In the genomic region with DNA sequence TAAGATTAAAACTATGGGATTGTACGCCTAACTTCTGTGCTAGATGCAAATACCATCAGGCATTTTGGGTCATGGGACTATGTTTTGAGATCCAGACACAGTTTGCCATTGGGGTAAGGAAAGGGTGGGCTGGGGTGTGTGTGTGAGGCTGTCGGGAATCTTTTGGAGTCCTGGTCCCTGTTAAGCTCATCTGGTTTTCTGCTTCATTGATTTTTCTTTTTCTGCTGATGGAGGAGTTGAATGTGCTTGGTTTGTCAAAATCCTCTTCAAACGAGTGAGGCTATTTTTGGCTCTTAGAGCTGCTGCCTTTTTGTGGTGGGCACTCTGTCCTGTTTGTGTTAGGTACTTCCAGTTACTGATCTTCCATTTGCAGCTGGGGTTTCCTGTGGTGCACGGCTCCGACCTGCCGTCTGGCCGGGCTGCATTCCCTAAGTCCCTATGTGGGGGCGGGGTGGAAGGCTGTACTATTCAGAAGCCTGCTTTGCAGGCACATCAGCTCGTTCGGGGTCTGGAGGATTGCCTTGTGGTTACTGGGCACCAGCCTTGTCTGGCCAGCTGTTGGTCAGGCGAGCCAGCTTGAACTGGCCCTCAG, we compare ENCODE assay signal across 8 cellular contexts. TPM values are rescaled to one million over a fixed set of nuclear protein-coding genes. Genes with fewer than 3 reads are reported as not detected.
DNase-seq lines count a peak whose midpoint lies in the region; ATAC-seq, FAIRE-seq and TF ChIP-seq lines count a peak whose summit lies in the region.

No MANE protein-coding gene starts in this region.

- no peak overlapping the region for H2BK5ac ChIP-seq in H9 (ENCODE audit: insufficient read length, low read length)

- no peak overlapping the region for H3K56ac ChIP-seq in H9 (ENCODE audit: insufficient read length, low read depth, low read length)

- H3K9me3 Mint-ChIP-seq in H9, result no peaks in the 10 kb centered on the region; a peak in 1 of 5 replicates

- H3K4me2 ChIP-seq in H9 (ENCODE audit: insufficient read depth, insufficient read length, low read length), result peak overlapping the region; percentile 90
- H3K4me2 ChIP-seq in endothelial cell of umbilical vein (ENCODE audit: insufficient read depth, low read length), result peak overlapping the region; percentile 68

- H4K8ac ChIP-seq in H9 (replicated peaks; ENCODE audit: insufficient read length, low read depth, low read length), result no peak overlapping the region

- peaks cover 62 to 77% of the 10 kb centered on the region in 2 experiments for H3K4me1 Mint-ChIP-seq in H9

- no peak for ATAC-seq in HG02852 (IDR thresholded peaks at IDR 0.05; ENCODE audit: unreplicated experiment)
- ATAC-seq in HG03354 (IDR thresholded peaks at IDR 0.05; ENCODE audit: poor library complexity, severe bottlenecking, unreplicated experiment), result no peak

- TF ChIP-seq POLR2A in endothelial cell of umbilical vein (IDR thresholded peaks at IDR 0.05; ENCODE audit: low read depth, low read length), result no peak
- TF ChIP-seq POLR2A in uterus (IDR thresholded peaks at IDR 0.05), result no peak

- no CpG with 5 or more reads among the region's 11 CpGs for WGBS in H9 (ENCODE audit: extremely low coverage, insufficient read length, low lambda C conversion rate)

- peak; percentile 79 for FAIRE-seq in endothelial cell of umbilical vein (lab: Jason Lieb, UNC)

- H3K27ac Mint-ChIP-seq in H9, result peak overlapping the region; percentile 80 to 97 (median 95)

- intact Hi-C loops in endothelial cell of umbilical vein (cut with micrococcal nuclease), result loop anchor here (1.0 kb wide), 1 partner anchor 33 kb away; no protein-coding TSS in a partner anchor
- intact Hi-C loops in uterus (cut with DNase I; ENCODE audit: low total_unique reads), result no loop called here

- H2BK120ac ChIP-seq in H9 (ENCODE audit: low read depth, low read length, poor library complexity, severe bottlenecking), result no peak overlapping the region

- H3K9me3 ChIP-seq in H9 (ENCODE audit: control insufficient read depth, low read depth, low read length) (no peaks in the 10 kb centered on the region), SJSA1 (replicated peaks) (no peaks in the 10 kb centered on the region; the same call in 1 of the 2 replicates), endothelial cell of umbilical vein (replicated peaks; ENCODE audit: control insufficient read depth, insufficient read depth, low read length) (no peaks in the 10 kb centered on the region), uterus (no peaks in the 10 kb centered on the region)

- H3K4me3 ChIP-seq in SJSA1 (peak overlapping the region; percentile 76), endothelial cell of umbilical vein (replicated peaks in 1 of 3; ENCODE audit: insufficient read depth in 1 of 3, low read depth in 1 of 3, low read length in 3 of 3) (peak overlapping the region; percentile 38 to 90 (median 89)), uterus (peak overlapping the region; percentile 52 to 73)

- BruUV-seq in endothelial cell of umbilical vein (replicated peaks; lab: Mats Ljungman, UMichigan), result no TSS peak

- CTCF ChIA-PET in endothelial cell of umbilical vein (lab: Charles Lee), result interaction anchor here (0.9 to 12.6 kb wide), 12 partner anchors 12 to 203 kb away, joined by 3 to 451 read pairs (median 5); no protein-coding TSS in a partner anchor

- H3K9me1 ChIP-seq in endothelial cell of umbilical vein (replicated peaks; ENCODE audit: control insufficient read depth, extremely low read depth, insufficient read depth, low read length), result no peaks in the 10 kb centered on the region

- dilution Hi-C loops in endothelial cell of umbilical vein (cut with MboI; ENCODE audit: extremely low pct_ligation_motif_present, low sequenced_read_pairs), result no loop called here

- peaks cover 8% of the 10 kb centered on the region for H3K79me1 ChIP-seq in H9 (ENCODE audit: insufficient read depth, low read depth, low read length, poor library complexity, severe bottlenecking)

- no peak overlapping the region for H3T11ph ChIP-seq in H9 (ENCODE audit: low read length)

- peaks cover 21% of the 10 kb centered on the region for H3K23me2 ChIP-seq in H9 (ENCODE audit: insufficient read length, low read depth, low read length, poor library complexity, severe bottlenecking)

- H2BK15ac ChIP-seq in H9 (ENCODE audit: low read depth, low read length), result no peak overlapping the region

- TF ChIP-seq CTCF in H9 (conservative IDR thresholded peaks at IDR 0.05), result no peak
- no peak for TF ChIP-seq CTCF in endothelial cell of umbilical vein (IDR thresholded peaks at IDR 0.05; ENCODE audit: extremely low read depth in 1 of 2, insufficient read depth in 1 of 2, low read depth in 1 of 2, low read length in 2 of 2)
- no peak for TF ChIP-seq CTCF in uterus (IDR thresholded peaks at IDR 0.05)

- H3K36me3 Mint-ChIP-seq in H9 (ENCODE audit: insufficient read depth in 1 of 3, low read depth in 3 of 3), result peaks cover 19 to 45% (median 33%) of the 10 kb centered on the region in 3 experiments

- H3K18ac ChIP-seq in H9 (ENCODE audit: insufficient read length, low read depth, low read length), result no peak overlapping the region

- POLR2A ChIA-PET in endothelial cell of umbilical vein (lab: Charles Lee), result interaction anchor here (0.6 to 1.5 kb wide), 2 partner anchors 11 to 35 kb away, joined by 3 to 4 read pairs; no protein-coding TSS in a partner anchor

- H2BK12ac ChIP-seq in H9 (ENCODE audit: insufficient read length, low read depth, low read length), result no peak overlapping the region

- peak overlapping the region; percentile 73 to 86 for H3K4me3 Mint-ChIP-seq in H9

- H4K5ac ChIP-seq in H9 (ENCODE audit: insufficient read length, low read depth, low read length), result no peak overlapping the region

- H2AK5ac ChIP-seq in H9 (ENCODE audit: insufficient read length, low read length), result no peak overlapping the region

- H3K4ac ChIP-seq in H9 (ENCODE audit: low read depth, low read length), result no peak overlapping the region

- H2AFZ ChIP-seq in H9 (ENCODE audit: low read length) (no peak overlapping the region), endothelial cell of umbilical vein (ENCODE audit: low read depth, low read length) (no peak overlapping the region)

- peaks cover 6% of the 10 kb centered on the region for H4K20me1 ChIP-seq in H9 (ENCODE audit: control insufficient read depth, insufficient read depth, insufficient read length)
- no peaks in the 10 kb centered on the region for H4K20me1 ChIP-seq in endothelial cell of umbilical vein (replicated peaks; ENCODE audit: control insufficient read depth, extremely low read depth, insufficient read depth, low read length)

- H3K27me3 ChIP-seq in H9 (ENCODE audit: insufficient read depth, low read length) (no peaks in the 10 kb centered on the region; the same call in 1 of the 2 replicates), SJSA1 (replicated peaks) (no peaks in the 10 kb centered on the region), endothelial cell of umbilical vein (ENCODE audit: control insufficient read depth in 2 of 2, insufficient read depth in 2 of 2, low read length in 2 of 2) (no peaks in the 10 kb centered on the region), uterus (no peaks in the 10 kb centered on the region)

- H3K27me3 Mint-ChIP-seq in H9 (ENCODE audit: low read depth), result peaks cover 12% of the 10 kb centered on the region

- no peak overlapping the region for H3K14ac ChIP-seq in H9 (ENCODE audit: insufficient read depth, low read length)

- DNase-seq in AG20443 (ENCODE audit: low spot score) (peak; percentile 61), H9 (peak; percentile 79), SJSA1 (ENCODE audit: low read depth in 1 of 2, low spot score in 2 of 2) (peak in 1 of 2 experiments; percentile 69), endothelial cell of umbilical vein (ENCODE audit: low read depth, low spot score) (peak; percentile 79), middle frontal gyrus (ENCODE audit: extremely low spot score, low spot score) (peak; percentile 52), uterus (no peak)

- H3K36me3 ChIP-seq in SJSA1 (peaks cover 41% of the 10 kb centered on the region), endothelial cell of umbilical vein (ENCODE audit: control insufficient read depth in 2 of 2, extremely low read depth in 1 of 2, insufficient read depth in 2 of 2, low read length in 2 of 2) (peaks cover 0 to 7% of the 10 kb centered on the region in 2 experiments), uterus (no peaks in the 10 kb centered on the region)

- H3K27ac ChIP-seq in H9 (ENCODE audit: insufficient read length, low read depth, low read length) (no peak overlapping the region), SJSA1 (no peak overlapping the region), endothelial cell of umbilical vein (ENCODE audit: insufficient read depth, low read depth, low read length) (peak overlapping the region; percentile 54), uterus (peak overlapping the region in 1 of 2 donors; percentile 69)

- peaks cover 9% of the 10 kb centered on the region; the same call in 1 of the 2 replicates for H3K4me1 ChIP-seq in H9 (ENCODE audit: insufficient read depth, low read length)
- H3K4me1 ChIP-seq in SJSA1 (replicated peaks), result peaks cover 59% of the 10 kb centered on the region
- H3K4me1 ChIP-seq in endothelial cell of umbilical vein (ENCODE audit: control insufficient read depth, extremely low read depth, insufficient read depth, low read length), result peaks cover 57% of the 10 kb centered on the region
- peaks cover 0 to 28% of the 10 kb centered on the region in 2 donors for H3K4me1 ChIP-seq in uterus

- no peak overlapping the region for H4K91ac ChIP-seq in H9 (ENCODE audit: insufficient read length, low read depth, low read length)

- no peak overlapping the region for H2BK20ac ChIP-seq in H9 (ENCODE audit: low read depth, low read length, poor library complexity, severe bottlenecking)

- H3K23ac ChIP-seq in H9 (ENCODE audit: insufficient read length, low read depth, low read length), result no peak overlapping the region

- H3K79me2 ChIP-seq in H9 (ENCODE audit: insufficient read depth, low read length), result peaks cover 51% of the 10 kb centered on the region; the same call in 1 of the 2 replicates
- H3K79me2 ChIP-seq in endothelial cell of umbilical vein (ENCODE audit: control insufficient read depth, insufficient read depth, low read length), result peaks cover 77% of the 10 kb centered on the region

- H3K9ac ChIP-seq in H9 (ENCODE audit: extremely low read depth, insufficient read length, low read length) (no peak overlapping the region), endothelial cell of umbilical vein (replicated peaks; ENCODE audit: extremely low read depth, insufficient read depth, low read length) (peak overlapping the region; percentile 55)

RNA-seq across cellular contexts. Expression of a gene that starts 2.9 kb away (rescaled TPM):
- total RNA-seq in H9 (2021) (77.0 and 81.6 TPM in 2 replicates), endothelial cell of umbilical vein (129 and 131 TPM in 2 replicates), uterus (10 to 100 TPM; 10.6 to 93.3 (median 28.3) TPM)
- 27.0 and 28.6 TPM in 2 replicates for total RNA-seq in SJSA1 (2014; rRNA removed; shearing (Covaris generic))
- polyA plus RNA-seq in endothelial cell of umbilical vein, result 105 and 141 TPM in 2 replicates
- polyA plus RNA-seq in endothelial cell of umbilical vein (2011; cell fraction: cytosol; rRNA removed), result 167 and 188 TPM in 2 replicates
- 209 and 215 TPM in 2 replicates for polyA plus RNA-seq in endothelial cell of umbilical vein (2011; cell fraction: nucleus; rRNA removed)
- polyA plus RNA-seq in endothelial cell of umbilical vein (2012), result 113 and 163 TPM in 2 replicates
- 216 and 282 TPM in 2 replicates for polyA minus RNA-seq in endothelial cell of umbilical vein
- polyA minus RNA-seq in endothelial cell of umbilical vein (2011; cell fraction: cytosol; rRNA and poly(A)+ RNA removed), result 26.9 TPM
- polyA minus RNA-seq in endothelial cell of umbilical vein (2011; cell fraction: nucleus; rRNA and poly(A)+ RNA removed), result 113 and 114 TPM in 2 replicates

RNA-seq across cellular contexts. Expression of a gene that starts 37.9 kb away (rescaled TPM):
- 0.92 and 1.4 TPM in 2 replicates for total RNA-seq in H9 (2021)
- total RNA-seq in SJSA1 (2014; rRNA removed; shearing (Covaris generic)), result 0.42 TPM in 1 of 2 replicates, not detected in the other
- 2.6 and 2.7 TPM in 2 replicates for total RNA-seq in endothelial cell of umbilical vein
- 3.1 and 3.3 TPM in 2 replicates for polyA plus RNA-seq in endothelial cell of umbilical vein
- 2.0 and 2.2 TPM in 2 replicates for polyA plus RNA-seq in endothelial cell of umbilical vein (2011; cell fraction: cytosol; rRNA removed)
- 2.6 and 3.4 TPM in 2 replicates for polyA plus RNA-seq in endothelial cell of umbilical vein (2011; cell fraction: nucleus; rRNA removed)
- polyA plus RNA-seq in endothelial cell of umbilical vein (2012), result 1.7 and 2.2 TPM in 2 replicates
- 2.3 and 4.9 TPM in 2 replicates for polyA minus RNA-seq in endothelial cell of umbilical vein
- not detected for polyA minus RNA-seq in endothelial cell of umbilical vein (2011; cell fraction: cytosol; rRNA and poly(A)+ RNA removed)
- 0.96 and 2.6 TPM in 2 replicates for polyA minus RNA-seq in endothelial cell of umbilical vein (2011; cell fraction: nucleus; rRNA and poly(A)+ RNA removed)
- total RNA-seq in uterus, result 10 to 100 TPM in 3 of 4 donors, 1 to 10 TPM in 1; 8.8 to 28.7 (median 14.7) TPM

RNA-seq across cellular contexts. Expression of a gene that starts 41.4 kb away (rescaled TPM):
- total RNA-seq in H9 (2021), result not detected in 2 replicates
- total RNA-seq in SJSA1 (2014; rRNA removed; shearing (Covaris generic)), result not detected in 2 replicates
- not detected in 2 replicates for total RNA-seq in endothelial cell of umbilical vein
- polyA plus RNA-seq in endothelial cell of umbilical vein, result 0.25 TPM in 1 of 2 replicates, not detected in the other
- 0.20 TPM in 1 of 2 replicates, not detected in the other for polyA plus RNA-seq in endothelial cell of umbilical vein (2011; cell fraction: cytosol; rRNA removed)
- polyA plus RNA-seq in endothelial cell of umbilical vein (2011; cell fraction: nucleus; rRNA removed), result not detected in 2 replicates
- polyA plus RNA-seq in endothelial cell of umbilical vein (2012), result not detected in 2 replicates
- not detected in 2 replicates for polyA minus RNA-seq in endothelial cell of umbilical vein
- not detected for polyA minus RNA-seq in endothelial cell of umbilical vein (2011; cell fraction: cytosol; rRNA and poly(A)+ RNA removed)
- polyA minus RNA-seq in endothelial cell of umbilical vein (2011; cell fraction: nucleus; rRNA and poly(A)+ RNA removed), result not detected in 2 replicates
- total RNA-seq in uterus, result 1 to 10 TPM in 2 of 4 donors, not detected in 2; 1.9 to 3.1 TPM

Comparison
In these comparisons a context has a peak if more than half of its experiments do, and no peak if none do; other contexts are left out.
1. DNase-seq: peak in AG20443 (single experiment), H9 (single experiment), endothelial cell of umbilical vein (single experiment) and middle frontal gyrus (single experiment); none in uterus (0 of 2).
2. Peak in every context shown above with its lines, with median percentiles within 50 percentile points of each other: H3K4me3 ChIP-seq.